In genomic region chr21:33985117-33986050, GRCh38 we compare ENCODE assay signal across 1 cellular context.
TF ChIP-seq lines count a peak whose summit lies in the region.

No MANE protein-coding gene starts in this region.

TF ChIP-seq in GM12878, 131 proteins besides CTCF, POLR2A, EP300 and RAD21 (continued from another document):
- TF ChIP-seq IRF3 (IDR thresholded peaks at IDR 0.05) (no peak), BCL11A (IDR thresholded peaks at IDR 0.05; ENCODE audit: low read depth, low read length) (0 out of 2 replicates have a peak, but pooled peaks have one; percentile 7), IRF5 (IDR thresholded peaks at IDR 0.05; ENCODE audit: borderline replicate concordance) (peak; percentile 79), ZBTB33 (IDR thresholded peaks at IDR 0.05) (no peak), RELB (IDR thresholded peaks at IDR 0.05; ENCODE audit: low read depth) (peak; percentile 22; the same call in 1 of the 2 replicates), NBN (IDR thresholded peaks at IDR 0.05) (peak; percentile 91), IRF4 (IDR thresholded peaks at IDR 0.05; ENCODE audit: low read depth, low read length) (peak; percentile 42; the same call in 1 of the 2 replicates), HDGF (IDR thresholded peaks at IDR 0.05) (peak; percentile 95), MLLT1 (IDR thresholded peaks at IDR 0.05) (peak; percentile 98), RUNX3 (IDR thresholded peaks at IDR 0.05; ENCODE audit: low read length) (peak; percentile 91), JUNB (IDR thresholded peaks at IDR 0.05) (no peak), RCOR1 (conservative IDR thresholded peaks at IDR 0.05; ENCODE audit: low read depth, low read length) (no peak), TCF3 (IDR thresholded peaks at IDR 0.05; ENCODE audit: borderline replicate concordance, insufficient read depth, low read depth, low read length) (0 out of 2 replicates have a peak, but pooled peaks have one; percentile 49), POLR2AphosphoS5 (IDR thresholded peaks at IDR 0.05; ENCODE audit: low read length) (no peak), STAT3 (IDR thresholded peaks at IDR 0.05; ENCODE audit: low read depth, low read length) (no peak), HDAC2 (IDR thresholded peaks at IDR 0.05) (no peak), FOS (IDR thresholded peaks at IDR 0.05; ENCODE audit: borderline replicate concordance, extremely low read depth, insufficient read length) (no peak), NR2C2 (IDR thresholded peaks at IDR 0.05; ENCODE audit: borderline replicate concordance, control insufficient read depth, insufficient read length, low read depth) (peak; percentile 54), CBFB (IDR thresholded peaks at IDR 0.05; ENCODE audit: low read depth) (0 out of 2 replicates have a peak, but pooled peaks have one; percentile 32), MTA2 (IDR thresholded peaks at IDR 0.05; ENCODE audit: low read depth) (peak; percentile 38; the same call in 1 of the 2 replicates), SKIL (IDR thresholded peaks at IDR 0.05; ENCODE audit: low read depth, poor library complexity, severe bottlenecking) (no peak), EGR1 (IDR thresholded peaks at IDR 0.05; ENCODE audit: borderline replicate concordance in 1 of 2, low read depth in 2 of 2, low read length in 2 of 2) (peak in 1 of 2 experiments; percentile 43; a peak in 1 of 3 replicates), SMAD1 (IDR thresholded peaks at IDR 0.05; ENCODE audit: low read depth, partially characterized antibody) (no peak), BHLHE40 (IDR thresholded peaks at IDR 0.05; ENCODE audit: borderline replicate concordance in 1 of 2, low read depth in 2 of 2, low read length in 1 of 2) (peak in 1 of 2 experiments; percentile 54; a peak in 2 of 4 replicates)
